7 cellular contexts compared by ENCODE assay signal in genomic region chr14:64801800-64802199, GRCh38.
DNase-seq lines count a peak whose midpoint lies in the region; TF ChIP-seq lines count a peak whose summit lies in the region.

No MANE protein-coding gene starts in this region.

- DNase-seq in EH (ENCODE audit: low read depth) = peak; percentile 60
- peak; percentile 20 for DNase-seq in HT-29 (ENCODE audit: low spot score)
- peak; percentile 20 for DNase-seq in astrocyte of the spinal cord (ENCODE audit: low read depth, low spot score)
- DNase-seq in mesendoderm = peak; percentile 67
- DNase-seq in pons (ENCODE audit: low spot score) = no peak
- no peak for DNase-seq in ureter (ENCODE audit: low spot score)
- no peak for DNase-seq in activated T-helper 2 cell treated with anti-CD3 and anti-CD28 coated beads, Interferon-gamma antibody, Interleukin-2, Interleukin-4, amounts not matched to agents 10 μg/mL and 5 μg/mL and 100 μg/mL, durations not matched to agents 14 hours and 24 hours and 36 hours (ENCODE audit: low spot score)

- no peak overlapping the region for H3K27ac ChIP-seq in mesendoderm (ENCODE audit: low read depth, low read length)

- no peaks in the 10 kb centered on the region for H3K36me3 ChIP-seq in mesendoderm (ENCODE audit: control insufficient read depth, insufficient read depth, low read length)

- H3K9ac ChIP-seq in mesendoderm (ENCODE audit: low read length) = no peak overlapping the region

- no peaks in the 10 kb centered on the region for H3K27me3 ChIP-seq in mesendoderm (ENCODE audit: insufficient read depth, low read length, poor library complexity)

- no peak overlapping the region for H3K18ac ChIP-seq in mesendoderm (ENCODE audit: low read length)

- H3K4me1 Mint-ChIP-seq in activated T-helper 2 cell treated with anti-CD3 and anti-CD28 coated beads, Interferon-gamma antibody, Interleukin-2, Interleukin-4, amounts not matched to agents 10 μg/mL and 5 μg/mL and 100 μg/mL, durations not matched to agents 14 hours and 24 hours and 36 hours (ENCODE audit: low read depth) = no peaks in the 10 kb centered on the region

- no peaks in the 10 kb centered on the region for H3K36me3 Mint-ChIP-seq in activated T-helper 2 cell treated with anti-CD3 and anti-CD28 coated beads, Interferon-gamma antibody, Interleukin-2, Interleukin-4, amounts not matched to agents 10 μg/mL and 5 μg/mL and 100 μg/mL, durations not matched to agents 14 hours and 24 hours and 36 hours (ENCODE audit: low read depth)

- H3K27me3 Mint-ChIP-seq in activated T-helper 2 cell treated with anti-CD3 and anti-CD28 coated beads, Interferon-gamma antibody, Interleukin-2, Interleukin-4, amounts not matched to agents 10 μg/mL and 5 μg/mL and 100 μg/mL, durations not matched to agents 14 hours and 24 hours and 36 hours (ENCODE audit: low read depth) = peaks cover 5% of the 10 kb centered on the region

- H3K27ac Mint-ChIP-seq in activated T-helper 2 cell treated with anti-CD3 and anti-CD28 coated beads, Interferon-gamma antibody, Interleukin-2, Interleukin-4, amounts not matched to agents 10 μg/mL and 5 μg/mL and 100 μg/mL, durations not matched to agents 14 hours and 24 hours and 36 hours = no peak overlapping the region

- in situ Hi-C loops in astrocyte of the spinal cord (cut with HindIII; ENCODE audit: low sequenced_read_pairs) = no loop called here

- no peak overlapping the region for H2BK5ac ChIP-seq in mesendoderm (ENCODE audit: low read length)

- H2AK5ac ChIP-seq in mesendoderm (ENCODE audit: low read length) = no peak overlapping the region

- no peak overlapping the region for H3K56ac ChIP-seq in mesendoderm (ENCODE audit: low read length)

- no peak overlapping the region for H4K5ac ChIP-seq in mesendoderm (ENCODE audit: low read length)

- H3K4me3 Mint-ChIP-seq in activated T-helper 2 cell treated with anti-CD3 and anti-CD28 coated beads, Interferon-gamma antibody, Interleukin-2, Interleukin-4, amounts not matched to agents 10 μg/mL and 5 μg/mL and 100 μg/mL, durations not matched to agents 14 hours and 24 hours and 36 hours (ENCODE audit: low read depth) = no peak overlapping the region

- no peaks in the 10 kb centered on the region for H3K79me1 ChIP-seq in mesendoderm (ENCODE audit: low read length)

- no peak overlapping the region for H3K4ac ChIP-seq in mesendoderm (ENCODE audit: low read depth, low read length)

- peaks cover 6% of the 10 kb centered on the region for H3K4me1 ChIP-seq in mesendoderm (ENCODE audit: control insufficient read depth, low read depth, low read length)

- H3K23ac ChIP-seq in mesendoderm (ENCODE audit: low read length) = no peak overlapping the region

- no peaks in the 10 kb centered on the region for H3K9me3 Mint-ChIP-seq in activated T-helper 2 cell treated with anti-CD3 and anti-CD28 coated beads, Interferon-gamma antibody, Interleukin-2, Interleukin-4, amounts not matched to agents 10 μg/mL and 5 μg/mL and 100 μg/mL, durations not matched to agents 14 hours and 24 hours and 36 hours

- no peak overlapping the region for H3K4me2 ChIP-seq in mesendoderm (ENCODE audit: low read length)

- no peak overlapping the region for H4K8ac ChIP-seq in mesendoderm (ENCODE audit: low read depth, low read length)

- WGBS in mesendoderm (ENCODE audit: extremely low coverage, insufficient coverage, low lambda C conversion rate) = no CpG with 5 or more reads among the region's 1 CpG

- H3K4me3 ChIP-seq in astrocyte of the spinal cord (ENCODE audit: low read depth, low read length) (no peak overlapping the region), mesendoderm (ENCODE audit: low read length) (no peak overlapping the region)

- no peak overlapping the region for H2BK15ac ChIP-seq in mesendoderm (replicated peaks; ENCODE audit: low read depth)

- peak; percentile 53 for TF ChIP-seq CTCF in astrocyte of the spinal cord (IDR thresholded peaks at IDR 0.05; ENCODE audit: low read depth, low read length)

- intact Hi-C loops in activated T-helper 2 cell treated with anti-CD3 and anti-CD28 coated beads, Interferon-gamma antibody, Interleukin-2, Interleukin-4, amounts not matched to agents 10 μg/mL and 5 μg/mL and 100 μg/mL, durations not matched to agents 14 hours and 24 hours and 36 hours (cut with micrococcal nuclease) = no loop called here

- H3K79me2 ChIP-seq in mesendoderm (ENCODE audit: control insufficient read depth, insufficient read depth, low read length) = no peaks in the 10 kb centered on the region

- H2BK120ac ChIP-seq in mesendoderm (ENCODE audit: low read depth, low read length) = no peak overlapping the region

Comparison
In these comparisons a context has a peak if more than half of its experiments do, and no peak if none do; other contexts are left out.
1. DNase-seq: peak in EH (single experiment), HT-29 (single experiment), astrocyte of the spinal cord (single experiment) and mesendoderm (single experiment); none in pons (single experiment), ureter (single experiment) and activated T-helper 2 cell treated with anti-CD3 and anti-CD28 coated beads, Interferon-gamma antibody, Interleukin-2, Interleukin-4, amounts not matched to agents 10 μg/mL and 5 μg/mL and 100 μg/mL, durations not matched to agents 14 hours and 24 hours and 36 hours (single experiment).